ENCODE assay signal across 8 cellular contexts in genomic region chrX:150897371-150898319, GRCh38. TPM values are rescaled to one million over a fixed set of nuclear protein-coding genes. Genes with fewer than 3 reads are reported as not detected.
DNase-seq lines count a peak whose midpoint lies in the region; ATAC-seq lines count a peak whose summit lies in the region.

No MANE protein-coding gene starts in this region.

- DNase-seq in MG63: peak; percentile 16
- peak; percentile 12 for DNase-seq in activated CD4-positive, alpha-beta T cell treated with anti-CD3 and anti-CD28 coated beads for 1 hour
- DNase-seq in mesenchymal stem cell: peak; percentile 45
- DNase-seq in stimulated activated naive CD4-positive, alpha-beta T cell (lab: John Stamatoyannopoulos, UW): peak in 5 of 6 experiments; percentile 3 to 38 (median 16)
- DNase-seq in SKM-1 (lab: John Stamatoyannopoulos, UW; ENCODE audit: unreplicated experiment): no peak

- H3K27ac ChIP-seq in mesenchymal stem cell (ENCODE audit: low read length, poor library complexity, severe bottlenecking): no peak overlapping the region

- H2BK12ac ChIP-seq in mesenchymal stem cell (ENCODE audit: low read length in 2 of 2): no peak overlapping the region

- no peak overlapping the region for H2BK5ac ChIP-seq in mesenchymal stem cell (ENCODE audit: low read depth, low read length, poor library complexity, severe bottlenecking)

- H3K9me3 ChIP-seq in MG63 (no peaks in the 10 kb centered on the region), mesenchymal stem cell (ENCODE audit: control insufficient read depth, low read length) (no peaks in the 10 kb centered on the region)

- H3K9ac ChIP-seq in mesenchymal stem cell (ENCODE audit: low read length): peak overlapping the region; percentile 88

- peaks cover 6% of the 10 kb centered on the region for H3K36me3 Mint-ChIP-seq in dendritic cell treated with granulocyte-macrophage colony-stimulating factor and Interleukin-4, amounts not matched to agents 40 ng/mL and 50 ng/mL, for 4 days (ENCODE audit: low read depth)

- no peaks in the 10 kb centered on the region for H3K9me3 Mint-ChIP-seq in dendritic cell treated with granulocyte-macrophage colony-stimulating factor and Interleukin-4, amounts not matched to agents 40 ng/mL and 50 ng/mL, for 4 days

- H3K36me3 ChIP-seq in MG63: no peaks in the 10 kb centered on the region
- no peaks in the 10 kb centered on the region for H3K36me3 ChIP-seq in mesenchymal stem cell (ENCODE audit: control insufficient read depth in 1 of 2, insufficient read depth in 2 of 2, low read depth in 1 of 2, low read length in 2 of 2)

- H3K27me3 ChIP-seq in MG63 (no peaks in the 10 kb centered on the region), mesenchymal stem cell (ENCODE audit: control insufficient read depth in 1 of 2, insufficient read depth in 1 of 2, low read length in 2 of 2) (peaks cover 0 to 4% of the 10 kb centered on the region in 2 experiments)

- H3K27me3 Mint-ChIP-seq in dendritic cell treated with granulocyte-macrophage colony-stimulating factor and Interleukin-4, amounts not matched to agents 40 ng/mL and 50 ng/mL, for 4 days: no peaks in the 10 kb centered on the region

- no peak overlapping the region for H3K14ac ChIP-seq in mesenchymal stem cell (ENCODE audit: low read length in 2 of 2)

- H3K23ac ChIP-seq in mesenchymal stem cell (ENCODE audit: low read length in 2 of 2): no peak overlapping the region

- no peak overlapping the region for H2AK5ac ChIP-seq in mesenchymal stem cell (ENCODE audit: low read length, severe bottlenecking)

- 7% methylated on average over 17 of the region's 23 CpGs for WGBS in mesenchymal stem cell

- no peak overlapping the region for H2BK15ac ChIP-seq in mesenchymal stem cell (ENCODE audit: low read depth, poor library complexity, severe bottlenecking)

- ATAC-seq in GM18517 (IDR thresholded peaks at IDR 0.05; ENCODE audit: unreplicated experiment) (peak; percentile 11), HG03196 (IDR thresholded peaks at IDR 0.05; ENCODE audit: unreplicated experiment) (no peak)

- H3K18ac ChIP-seq in mesenchymal stem cell (ENCODE audit: low read depth in 1 of 2, low read length in 2 of 2): peak overlapping the region in 1 of 2 experiments; percentile 24

- H3K4me3 Mint-ChIP-seq in dendritic cell treated with granulocyte-macrophage colony-stimulating factor and Interleukin-4, amounts not matched to agents 40 ng/mL and 50 ng/mL, for 4 days: peak overlapping the region; percentile 65

- H3K4me2 ChIP-seq in mesenchymal stem cell (ENCODE audit: low read length, poor library complexity, severe bottlenecking): peak overlapping the region; percentile 83

- H4K91ac ChIP-seq in mesenchymal stem cell (ENCODE audit: low read length): peak overlapping the region; percentile 27

- peak overlapping the region; percentile 63 for H3K4me3 ChIP-seq in MG63
- peak overlapping the region; percentile 72 to 80 for H3K4me3 ChIP-seq in mesenchymal stem cell (ENCODE audit: insufficient read depth in 1 of 2, low read depth in 1 of 2, low read length in 2 of 2)

- H2AFZ ChIP-seq in mesenchymal stem cell (ENCODE audit: low read depth, low read length): no peak overlapping the region

- peak overlapping the region; percentile 41 for H4K8ac ChIP-seq in mesenchymal stem cell (ENCODE audit: low read length)

- H2BK120ac ChIP-seq in mesenchymal stem cell (ENCODE audit: low read depth, low read length): no peak overlapping the region

- H3K27ac Mint-ChIP-seq in dendritic cell treated with granulocyte-macrophage colony-stimulating factor and Interleukin-4, amounts not matched to agents 40 ng/mL and 50 ng/mL, for 4 days: no peak overlapping the region

- intact Hi-C loops in dendritic cell treated with granulocyte-macrophage colony-stimulating factor and Interleukin-4, amounts not matched to agents 40 ng/mL and 50 ng/mL, for 4 days (cut with micrococcal nuclease): loop anchor here (2.0 to 10.0 kb wide), 3 partner anchors 85 to 500 kb away; partner anchors contain the start of genes HMGB3 and VMA21

- H3K4me1 Mint-ChIP-seq in dendritic cell treated with granulocyte-macrophage colony-stimulating factor and Interleukin-4, amounts not matched to agents 40 ng/mL and 50 ng/mL, for 4 days (ENCODE audit: low read depth): peaks cover 20% of the 10 kb centered on the region

- H3K79me1 ChIP-seq in mesenchymal stem cell (replicated peaks; ENCODE audit: low read length, poor library complexity, severe bottlenecking): peaks cover 6% of the 10 kb centered on the region

- H3K4ac ChIP-seq in mesenchymal stem cell (ENCODE audit: low read depth in 1 of 2, low read length in 2 of 2): no peak overlapping the region

- H3K4me1 ChIP-seq in mesenchymal stem cell (ENCODE audit: control insufficient read depth, insufficient read depth, low read depth, low read length): peaks cover 2% of the 10 kb centered on the region

RNA-seq across cellular contexts. Expression of gene CD99L2, which starts 0.8 kb away (rescaled TPM):
- 39.1 and 54.7 TPM in 2 replicates for total RNA-seq in MG63 (2014; rRNA removed; shearing (Covaris generic); ENCODE audit: low replicate concordance)
- polyA plus RNA-seq in mesenchymal stem cell (2013, experiment 1 of 2): 40.5 TPM
- polyA plus RNA-seq in mesenchymal stem cell (2013, experiment 2 of 2): 41.4 TPM
